ENCODE assay signal across 2 cellular contexts in the genomic region with DNA sequence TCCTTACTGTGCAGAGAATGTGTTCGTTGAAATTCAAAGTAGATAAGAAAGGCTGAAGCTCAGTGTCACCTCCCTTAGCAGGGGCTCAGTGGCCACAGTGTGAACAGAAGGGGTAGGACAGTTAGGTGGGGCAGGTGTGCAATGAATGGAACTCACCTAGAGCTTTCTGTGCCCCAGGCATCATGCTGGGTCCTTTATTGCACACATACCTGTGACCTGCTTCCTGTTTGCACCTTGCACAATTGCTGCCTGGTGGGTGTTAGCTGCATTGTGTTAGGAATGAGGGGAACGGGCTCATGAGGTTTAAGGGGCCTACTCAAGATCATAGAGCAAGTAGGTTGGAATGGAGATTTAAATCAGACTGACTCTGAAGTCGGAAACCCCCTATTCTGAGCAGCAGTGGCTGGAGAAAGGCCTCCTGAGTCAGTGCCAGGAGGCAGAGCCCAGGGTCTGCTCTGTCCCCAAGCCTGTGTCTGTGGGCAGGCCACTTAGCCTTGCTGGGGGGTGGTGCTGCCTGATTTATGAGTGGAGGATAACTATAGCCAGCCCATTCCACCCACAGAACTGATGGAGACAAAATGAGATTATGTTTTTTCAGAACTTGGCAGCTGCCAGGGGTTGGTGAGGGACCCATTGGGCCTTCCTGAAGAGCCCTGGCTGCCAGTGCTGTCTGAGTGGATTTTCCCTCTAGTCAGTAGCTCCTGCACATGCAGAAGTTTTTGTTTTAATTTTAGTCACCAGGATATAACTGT.
TF ChIP-seq lines count a peak whose summit lies in the region.

No MANE protein-coding gene starts in this region.

TF ChIP-seq in IMR-90, 13 proteins besides CTCF, POLR2A, EP300 and RAD21:
- TF ChIP-seq MAZ (IDR thresholded peaks at IDR 0.05; ENCODE audit: borderline replicate concordance, low read depth, low read length), result no peak

TF ChIP-seq in GM12878, 131 proteins besides CTCF, POLR2A, EP300 and RAD21:
- TF ChIP-seq ZBED1 (IDR thresholded peaks at IDR 0.05; ENCODE audit: borderline replicate concordance) (no peak), ZNF622 (IDR thresholded peaks at IDR 0.05) (no peak), CREM (IDR thresholded peaks at IDR 0.05; ENCODE audit: low read depth) (no peak), DPF2 (IDR thresholded peaks at IDR 0.05) (no peak), E2F8 (IDR thresholded peaks at IDR 0.05; ENCODE audit: low read depth, partially characterized antibody) (no peak), CHD2 (IDR thresholded peaks at IDR 0.05; ENCODE audit: borderline replicate concordance, low read depth, low read length) (no peak), PKNOX1 (IDR thresholded peaks at IDR 0.05) (no peak), NR2F1 (conservative IDR thresholded peaks at IDR 0.05) (no peak), ESRRA (IDR thresholded peaks at IDR 0.05; ENCODE audit: low read length) (no peak), SIN3A (IDR thresholded peaks at IDR 0.05; ENCODE audit: low read depth, low read length) (no peak), IRF5 (IDR thresholded peaks at IDR 0.05; ENCODE audit: borderline replicate concordance) (no peak), FOS (IDR thresholded peaks at IDR 0.05; ENCODE audit: borderline replicate concordance, extremely low read depth, insufficient read length) (no peak), EZH2 (IDR thresholded peaks at IDR 0.05; ENCODE audit: borderline replicate concordance, control insufficient read depth, low read depth, low read length) (no peak), ATF2 (IDR thresholded peaks at IDR 0.05; ENCODE audit: low read length) (no peak), RCOR1 (conservative IDR thresholded peaks at IDR 0.05; ENCODE audit: low read depth, low read length) (no peak)
- TF ChIP-seq, protein P1, sequence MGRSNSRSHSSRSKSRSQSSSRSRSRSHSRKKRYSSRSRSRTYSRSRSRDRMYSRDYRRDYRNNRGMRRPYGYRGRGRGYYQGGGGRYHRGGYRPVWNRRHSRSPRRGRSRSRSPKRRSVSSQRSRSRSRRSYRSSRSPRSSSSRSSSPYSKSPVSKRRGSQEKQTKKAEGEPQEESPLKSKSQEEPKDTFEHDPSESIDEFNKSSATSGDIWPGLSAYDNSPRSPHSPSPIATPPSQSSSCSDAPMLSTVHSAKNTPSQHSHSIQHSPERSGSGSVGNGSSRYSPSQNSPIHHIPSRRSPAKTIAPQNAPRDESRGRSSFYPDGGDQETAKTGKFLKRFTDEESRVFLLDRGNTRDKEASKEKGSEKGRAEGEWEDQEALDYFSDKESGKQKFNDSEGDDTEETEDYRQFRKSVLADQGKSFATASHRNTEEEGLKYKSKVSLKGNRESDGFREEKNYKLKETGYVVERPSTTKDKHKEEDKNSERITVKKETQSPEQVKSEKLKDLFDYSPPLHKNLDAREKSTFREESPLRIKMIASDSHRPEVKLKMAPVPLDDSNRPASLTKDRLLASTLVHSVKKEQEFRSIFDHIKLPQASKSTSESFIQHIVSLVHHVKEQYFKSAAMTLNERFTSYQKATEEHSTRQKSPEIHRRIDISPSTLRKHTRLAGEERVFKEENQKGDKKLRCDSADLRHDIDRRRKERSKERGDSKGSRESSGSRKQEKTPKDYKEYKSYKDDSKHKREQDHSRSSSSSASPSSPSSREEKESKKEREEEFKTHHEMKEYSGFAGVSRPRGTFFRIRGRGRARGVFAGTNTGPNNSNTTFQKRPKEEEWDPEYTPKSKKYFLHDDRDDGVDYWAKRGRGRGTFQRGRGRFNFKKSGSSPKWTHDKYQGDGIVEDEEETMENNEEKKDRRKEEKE (IDR thresholded peaks at IDR 0.05), result no peak
